Comparison of ENCODE assay signal across 19 cellular contexts in the genomic region with DNA sequence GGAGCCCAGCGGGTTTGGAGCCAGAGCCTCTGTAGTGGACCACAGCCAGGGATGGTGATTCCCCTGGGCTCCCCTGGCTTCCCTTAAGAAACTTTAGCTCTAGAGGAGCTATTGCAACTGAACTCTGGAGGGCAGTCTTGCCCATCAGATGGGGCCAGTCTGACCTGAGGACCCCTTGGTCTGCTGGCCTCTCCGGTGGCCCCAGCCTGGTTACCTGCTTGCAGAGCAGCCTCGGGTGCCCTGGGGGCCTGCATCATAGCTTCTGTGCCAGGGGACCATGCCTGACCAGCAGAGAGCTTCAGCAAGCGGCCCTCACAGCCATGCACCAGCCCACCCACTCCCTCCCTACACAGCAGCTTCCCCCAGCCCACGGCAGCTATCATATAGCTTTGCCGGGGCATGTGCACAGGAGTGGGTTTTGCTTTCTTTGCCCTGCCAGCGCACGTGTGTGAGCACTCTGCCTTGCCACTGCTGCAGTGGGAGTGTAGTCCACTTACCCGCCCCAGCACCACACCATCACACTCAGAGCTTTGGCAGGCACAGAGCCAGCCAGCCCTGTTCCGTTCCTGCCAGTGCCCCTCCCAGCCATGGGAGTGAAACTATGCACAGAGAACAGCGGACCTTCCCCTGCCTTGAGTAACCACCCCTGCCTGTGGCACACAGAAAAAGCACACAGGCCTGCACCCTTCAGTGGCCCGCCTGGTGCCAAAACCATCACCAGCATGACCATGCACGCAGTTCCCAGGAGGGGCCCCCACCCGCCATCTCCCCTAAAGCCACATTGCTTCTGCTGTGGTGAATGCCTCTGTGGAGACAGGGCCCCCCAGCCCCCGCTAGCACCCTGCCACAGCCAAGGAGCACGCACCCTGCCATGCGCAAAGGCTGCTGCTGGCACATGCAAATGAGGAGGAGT.
A peak's percentile ranks its signal among the peaks of the same experiment; 100 is the strongest.
DNase-seq lines count a peak whose midpoint lies in the region; FAIRE-seq and TF ChIP-seq lines count a peak whose summit lies in the region.
"Had no signal": no experiment of that assay in that cellular context is flagged by ENCODE, and none has a peak within 500 bp of the region (broad histone marks: within the 10 kb centered on the region; RNA-seq: fewer than 3 reads in every experiment).

No MANE protein-coding gene starts in this region.

- POLR2A ChIA-PET in HEK293 (lab: Yijun Ruan, JAX), result no interaction called here

- H3K36me3 ChIP-seq in HEK293 (ENCODE audit: control insufficient read depth in 2 of 2, insufficient read depth in 1 of 2, low read length in 2 of 2) (no peaks in the 10 kb centered on the region), osteoblast (ENCODE audit: insufficient read depth, low read length) (no peaks in the 10 kb centered on the region)

- no peaks in the 10 kb centered on the region for H3K27me3 Mint-ChIP-seq in glutamatergic neuron (ENCODE audit: unreplicated experiment)
- H3K27me3 Mint-ChIP-seq: activated T-helper 17 cell treated with anti-CD3 and anti-CD28 coated beads, Interleukin-2, amount 50 U/mL, for 72 hours; T-cell had no signal

- no peak overlapping the region for H3K4me2 ChIP-seq in osteoblast (ENCODE audit: insufficient read depth, low read length)

- H3K27ac Mint-ChIP-seq in glutamatergic neuron (ENCODE audit: unreplicated experiment), result no peak overlapping the region
- H3K27ac Mint-ChIP-seq: activated T-helper 17 cell treated with anti-CD3 and anti-CD28 coated beads, Interleukin-2, amount 50 U/mL, for 72 hours; mesothelial cell of epicardium; T-cell had no signal

- no peak for FAIRE-seq in D721Med (lab: Jason Lieb, UNC)
- FAIRE-seq: frontal cortex, keratinocyte, RCC 7860 had no signal

- DNase-seq in D721Med (ENCODE audit: insufficient read length, low spot score), result no peak
- DNase-seq in glutamatergic neuron, result peak; percentile 45
- peak; percentile 19 for DNase-seq in osteoblast (ENCODE audit: insufficient read length, low spot score, missing footprints)
- DNase-seq in activated T-cell treated with anti-CD3 and anti-CD28 coated beads, Interleukin-2, amount 50 U/mL, for 1 hour, result no peak
- DNase-seq in HUDEP-2 (lab: John Stamatoyannopoulos, UW; ENCODE audit: unreplicated experiment in 76 of 76), result no peak
- no peak for DNase-seq in inferior parietal cortex (ENCODE audit: extremely low spot score)
- DNase-seq: anterior cingulate cortex; MM.1S; NCI-H1930; NCI-H524 treated with DMSO at 0.1 percent for 48 hours; stimulated activated CD4-positive, alpha-beta T cell treated with anti-CD3 and anti-CD28 coated beads, Interleukin-4, amount 100 ng/mL, for 24 hours; stimulated activated CD8-positive, alpha-beta memory T cell treated with anti-CD3 and anti-CD28 coated beads, Interleukin-4, amount 100 ng/mL, for 48 hours had no signal

- H3K79me2 ChIP-seq in osteoblast (ENCODE audit: insufficient read depth, low read length), result no peaks in the 10 kb centered on the region

- no peaks in the 10 kb centered on the region for H3K36me3 Mint-ChIP-seq in glutamatergic neuron (ENCODE audit: unreplicated experiment)
- H3K36me3 Mint-ChIP-seq: mesothelial cell of epicardium, T-cell had no signal

- no peaks in the 10 kb centered on the region for H3K9me3 Mint-ChIP-seq in glutamatergic neuron (ENCODE audit: unreplicated experiment)

- H3K27ac ChIP-seq in HEK293 (ENCODE audit: extremely low read depth, low read depth, low read length) (no peak overlapping the region), osteoblast (ENCODE audit: low read depth, low read length) (no peak overlapping the region)

- H3K4me3 Mint-ChIP-seq in glutamatergic neuron (ENCODE audit: unreplicated experiment), result no peak overlapping the region
- H3K4me3 Mint-ChIP-seq: activated T-helper 17 cell treated with anti-CD3 and anti-CD28 coated beads, Interleukin-2, amount 50 U/mL, for 72 hours; mesothelial cell of epicardium; T-cell had no signal

- H4K20me1 ChIP-seq in osteoblast (ENCODE audit: insufficient read depth, low read length), result no peaks in the 10 kb centered on the region

- H3K27me3 ChIP-seq in osteoblast (ENCODE audit: insufficient read depth, low read length), result no peaks in the 10 kb centered on the region

- H3K4me3 ChIP-seq in HEK293 (ENCODE audit: low read depth, low read length), result no peak overlapping the region
- H3K4me3 ChIP-seq in osteoblast (ENCODE audit: insufficient read depth, low read length), result no peak overlapping the region

- H3K4me1 Mint-ChIP-seq in glutamatergic neuron (ENCODE audit: low read depth, unreplicated experiment), result no peaks in the 10 kb centered on the region
- H3K4me1 Mint-ChIP-seq: activated T-helper 17 cell treated with anti-CD3 and anti-CD28 coated beads, Interleukin-2, amount 50 U/mL, for 72 hours; mesothelial cell of epicardium; T-cell had no signal

- CTCF ChIA-PET in HEK293 (lab: Yijun Ruan, JAX), result no interaction called here

- H3K4me1 ChIP-seq in HEK293 (ENCODE audit: control insufficient read depth, insufficient read depth, low read length), result no peaks in the 10 kb centered on the region
- H3K4me1 ChIP-seq in osteoblast (ENCODE audit: insufficient read depth, low read length), result no peaks in the 10 kb centered on the region

- peak; percentile 24 for TF ChIP-seq CTCF in D721Med (IDR thresholded peaks at IDR 0.05; ENCODE audit: insufficient read depth, missing control alignments)
- no peak for TF ChIP-seq CTCF in HEK293 (tag by site-specific recombination; IDR thresholded peaks at IDR 0.05)
- TF ChIP-seq CTCF in glutamatergic neuron (IDR thresholded peaks at IDR 0.05; ENCODE audit: partially characterized antibody, unreplicated experiment), result no peak
- TF ChIP-seq CTCF in osteoblast (IDR thresholded peaks at IDR 0.05; ENCODE audit: extremely low read depth, low read depth, low read length), result no peak

- no peaks in the 10 kb centered on the region for H3K9me3 ChIP-seq in HEK293 (ENCODE audit: control insufficient read depth, insufficient read depth, low read depth, low read length)
- H3K9me3 ChIP-seq in osteoblast (ENCODE audit: low read depth, low read length), result no peaks in the 10 kb centered on the region

- H2AFZ ChIP-seq in osteoblast (ENCODE audit: low read length), result no peak overlapping the region

TF ChIP-seq in HEK293, 187 proteins besides CTCF, POLR2A, EP300 and RAD21:
- TF ChIP-seq ZNF202 (tag by site-specific recombination; IDR thresholded peaks at IDR 0.05; ENCODE audit: borderline replicate concordance) (no peak), ZFP37 (tag by site-specific recombination; IDR thresholded peaks at IDR 0.05) (no peak), ZBTB7A (tag by site-specific recombination; IDR thresholded peaks at IDR 0.05; ENCODE audit: low read depth) (no peak), EGR2 (tag by site-specific recombination; IDR thresholded peaks at IDR 0.05; ENCODE audit: low read depth) (peak; percentile 17; the same call in 1 of the 2 replicates)

Comparison
In these comparisons a context has a peak if more than half of its experiments do, and no peak if none do; other contexts are left out.
1. DNase-seq: peak in glutamatergic neuron (single experiment) and osteoblast (single experiment); none in D721Med (single experiment), activated T-cell treated with anti-CD3 and anti-CD28 coated beads, Interleukin-2, amount 50 U/mL, for 1 hour (single experiment), HUDEP-2 (0 of 76) and inferior parietal cortex (single experiment).